In genomic region chr5:122915717-122916399, GRCh38 we compare ENCODE assay signal across 10 cellular contexts.
DNase-seq lines count a peak whose midpoint lies in the region; ATAC-seq and TF ChIP-seq lines count a peak whose summit lies in the region.
"Had no signal": no experiment of that assay in that cellular context is flagged by ENCODE, and none has a peak within 500 bp of the region (broad histone marks: within the 10 kb centered on the region; RNA-seq: fewer than 3 reads in every experiment).

No MANE protein-coding gene starts in this region.

- H3K4me1 ChIP-seq in body of pancreas = peaks cover 16% of the 10 kb centered on the region
- H3K4me1 ChIP-seq: BE2C had no signal

- intact Hi-C loops in body of pancreas (cut with DNase I) = no loop called here
- intact Hi-C loops in activated T-helper 1 cell treated with anti-CD3 and anti-CD28 coated beads, Interleukin-12 subunit alpha, Interleukin-12 subunit beta, Interleukin-2, Interleukin-4 antibody, amounts not matched to agents 30 ng/mL and 10 ng/mL and 1 ng/mL, durations not matched to agents 14 hours and 24 hours and 36 hours (cut with micrococcal nuclease) = no loop called here

- H3K9me3 ChIP-seq in body of pancreas = no peaks in the 10 kb centered on the region
- H3K9me3 ChIP-seq: BE2C had no signal

- DNase-seq in AG20443 (ENCODE audit: low spot score) (peak; percentile 69), GM19240 (ENCODE audit: insufficient read length, low spot score) (peak; percentile 18), body of pancreas (peak in 2 of 4 donors; percentile 10 to 21), SIG-M5 treated with dmso at 0.1 percent for 504 hours (lab: John Stamatoyannopoulos, UW; ENCODE audit: unreplicated experiment) (no peak), amygdala (lab: John Stamatoyannopoulos, UW) (no peak), iPS-NIHi7 (ENCODE audit: extremely low spot score) (no peak)
- no peak for DNase-seq in activated T-helper 1 cell treated with anti-CD3 and anti-CD28 coated beads, Interleukin-12 subunit alpha, Interleukin-12 subunit beta, Interleukin-2, Interleukin-4 antibody, amounts not matched to agents 30 ng/mL and 10 ng/mL and 1 ng/mL, durations not matched to agents 14 hours and 24 hours and 36 hours (ENCODE audit: low spot score)
- DNase-seq: activated T-cell treated with anti-CD3 and anti-CD28 coated beads for 4 hours, BE2C had no signal

- no peaks in the 10 kb centered on the region for H3K27me3 Mint-ChIP-seq in activated T-helper 1 cell treated with anti-CD3 and anti-CD28 coated beads, Interleukin-12 subunit alpha, Interleukin-12 subunit beta, Interleukin-2, Interleukin-4 antibody, amounts not matched to agents 30 ng/mL and 10 ng/mL and 1 ng/mL, durations not matched to agents 14 hours and 24 hours and 36 hours (ENCODE audit: insufficient read depth)

- peak overlapping the region in 3 of 4 donors; percentile 22 to 65 (median 45) for H3K27ac ChIP-seq in body of pancreas

- TF ChIP-seq POLR2A in body of pancreas (IDR thresholded peaks at IDR 0.05) = no peak

- no peaks in the 10 kb centered on the region for H3K36me3 Mint-ChIP-seq in activated T-helper 1 cell treated with anti-CD3 and anti-CD28 coated beads, Interleukin-12 subunit alpha, Interleukin-12 subunit beta, Interleukin-2, Interleukin-4 antibody, amounts not matched to agents 30 ng/mL and 10 ng/mL and 1 ng/mL, durations not matched to agents 14 hours and 24 hours and 36 hours (ENCODE audit: low read depth)

- H3K27ac Mint-ChIP-seq in activated T-helper 1 cell treated with anti-CD3 and anti-CD28 coated beads, Interleukin-12 subunit alpha, Interleukin-12 subunit beta, Interleukin-2, Interleukin-4 antibody, amounts not matched to agents 30 ng/mL and 10 ng/mL and 1 ng/mL, durations not matched to agents 14 hours and 24 hours and 36 hours = no peak overlapping the region

- H3K4me3 ChIP-seq in body of pancreas = no peak overlapping the region

- no peaks in the 10 kb centered on the region for H3K36me3 ChIP-seq in body of pancreas (replicated peaks in 1 of 2; ENCODE audit: insufficient read depth in 1 of 2, low read depth in 2 of 2)
- H3K36me3 ChIP-seq: BE2C had no signal

- H3K9me3 Mint-ChIP-seq in activated T-helper 1 cell treated with anti-CD3 and anti-CD28 coated beads, Interleukin-12 subunit alpha, Interleukin-12 subunit beta, Interleukin-2, Interleukin-4 antibody, amounts not matched to agents 30 ng/mL and 10 ng/mL and 1 ng/mL, durations not matched to agents 14 hours and 24 hours and 36 hours = peaks cover 7% of the 10 kb centered on the region

- peaks cover 8% of the 10 kb centered on the region for H3K4me1 Mint-ChIP-seq in activated T-helper 1 cell treated with anti-CD3 and anti-CD28 coated beads, Interleukin-12 subunit alpha, Interleukin-12 subunit beta, Interleukin-2, Interleukin-4 antibody, amounts not matched to agents 30 ng/mL and 10 ng/mL and 1 ng/mL, durations not matched to agents 14 hours and 24 hours and 36 hours (ENCODE audit: low read depth)

- no peaks in the 10 kb centered on the region for H3K27me3 ChIP-seq in body of pancreas
- H3K27me3 ChIP-seq: BE2C had no signal

- TF ChIP-seq CTCF in body of pancreas (IDR thresholded peaks at IDR 0.05) = no peak

- no peak overlapping the region for H3K4me3 Mint-ChIP-seq in activated T-helper 1 cell treated with anti-CD3 and anti-CD28 coated beads, Interleukin-12 subunit alpha, Interleukin-12 subunit beta, Interleukin-2, Interleukin-4 antibody, amounts not matched to agents 30 ng/mL and 10 ng/mL and 1 ng/mL, durations not matched to agents 14 hours and 24 hours and 36 hours

- WGBS in body of pancreas, 2 donors = 17 to 28% methylated on average over 4 of the region's 4 CpGs

- peak; percentile 95 for ATAC-seq in HG02885 (IDR thresholded peaks at IDR 0.05; ENCODE audit: poor library complexity, unreplicated experiment)
- peak; percentile 47 for ATAC-seq in body of pancreas

Comparison
In these comparisons a context has a peak if more than half of its experiments do, and no peak if none do; other contexts are left out.
1. DNase-seq: peak in AG20443 (single experiment) and GM19240 (single experiment); none in SIG-M5 treated with dmso at 0.1 percent for 504 hours (single experiment), amygdala (0 of 56), activated T-helper 1 cell treated with anti-CD3 and anti-CD28 coated beads, Interleukin-12 subunit alpha, Interleukin-12 subunit beta, Interleukin-2, Interleukin-4 antibody, amounts not matched to agents 30 ng/mL and 10 ng/mL and 1 ng/mL, durations not matched to agents 14 hours and 24 hours and 36 hours (single experiment) and iPS-NIHi7 (single experiment).